In the genomic region with DNA sequence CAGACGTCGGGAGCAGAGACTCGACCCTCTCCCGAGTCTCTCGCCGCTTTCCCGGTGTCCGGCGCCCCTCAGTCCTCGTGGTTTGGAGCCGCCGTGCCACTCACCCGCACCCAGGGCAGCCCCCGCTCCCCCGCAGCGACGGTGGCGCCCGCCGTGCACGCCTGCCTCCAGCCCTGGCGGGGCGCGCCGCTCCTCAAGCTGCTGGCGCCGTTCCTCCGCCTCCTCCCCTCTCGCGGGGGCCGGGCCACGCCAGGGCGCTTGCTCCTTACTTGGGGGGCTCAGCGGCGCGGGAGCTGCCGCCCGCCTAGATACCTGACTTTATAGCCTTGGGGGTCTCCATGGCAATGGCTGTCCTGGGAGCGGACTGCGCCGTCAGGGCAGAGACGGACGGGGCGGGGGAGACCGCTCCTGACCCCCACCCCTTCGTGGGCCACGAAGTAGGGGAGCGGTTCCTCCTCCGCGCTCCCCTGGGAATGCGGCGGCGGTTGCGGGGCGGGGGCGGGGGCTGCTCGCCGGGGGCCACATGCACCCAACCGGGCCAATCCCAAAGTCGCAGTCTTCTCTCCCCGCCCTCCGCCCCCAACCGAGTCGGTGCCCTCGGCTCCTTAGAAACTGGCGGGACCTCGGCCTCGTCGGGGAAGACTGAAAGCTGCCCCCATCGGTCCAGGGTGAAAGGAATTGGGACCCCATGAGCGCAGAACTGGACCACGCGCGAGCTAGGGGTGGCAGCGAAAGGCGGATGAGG, we compare ENCODE assay signal across 8 cellular contexts. TPM values are rescaled to one million over a fixed set of nuclear protein-coding genes. Genes with fewer than 3 reads are reported as not detected.
DNase-seq lines count a peak whose midpoint lies in the region; ATAC-seq and TF ChIP-seq lines count a peak whose summit lies in the region.

A gene with protein sequence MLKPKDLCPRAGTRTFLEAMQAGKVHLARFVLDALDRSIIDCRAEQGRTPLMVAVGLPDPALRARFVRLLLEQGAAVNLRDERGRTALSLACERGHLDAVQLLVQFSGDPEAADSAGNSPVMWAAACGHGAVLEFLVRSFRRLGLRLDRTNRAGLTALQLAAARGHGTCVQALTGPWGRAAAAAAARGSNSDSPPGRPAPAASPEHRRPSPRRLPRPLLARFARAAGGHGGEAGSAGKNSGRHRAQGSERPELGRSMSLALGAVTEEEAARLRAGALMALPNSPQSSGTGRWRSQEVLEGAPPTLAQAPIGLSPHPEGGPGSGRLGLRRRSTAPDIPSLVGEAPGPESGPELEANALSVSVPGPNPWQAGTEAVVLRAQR (minus strand): TSS at position 195 of the 745 bp plus-strand sequence. CDS start 478 bp downstream, outside the sequence.

- no peak within 1 kb of the TSS for H3K27ac Mint-ChIP-seq in CD4-positive, alpha-beta memory T cell
- H3K27ac Mint-ChIP-seq in activated B cell treated with CpG ODN at 0.5 μM for 24 hours (no peak within 1 kb of the TSS), endodermal cell (no peak within 1 kb of the TSS)

- H3K36me3 ChIP-seq in CD4-positive, alpha-beta memory T cell (ENCODE audit: insufficient read depth, low read length), result no peaks in the 10 kb centered on the region
- H3K36me3 ChIP-seq in endodermal cell (ENCODE audit: control insufficient read depth, insufficient read depth, low read length), result no peaks in the 10 kb centered on the region
- H3K36me3 ChIP-seq in neural cell (ENCODE audit: insufficient read depth, low read length), result no peaks in the 10 kb centered on the region

- CTCF ChIA-PET in CD4-positive, alpha-beta memory T cell (lab: Charles Lee; ENCODE audit: partially characterized antibody), result interaction anchor here (0.8 to 5.2 kb wide), 7 partner anchors 8 to 160 kb away, joined by 3 to 94 read pairs (median 4); a partner anchor contains a TSS
- CTCF ChIA-PET in activated B cell treated with CpG ODN at 0.5 μM for 24 hours (lab: Charles Lee), result interaction anchor here (1.1 to 3.0 kb wide), 4 partner anchors 10 to 66 kb away, joined by 3 to 13 read pairs (median 10); a partner anchor contains a TSS

- no peak within 1 kb of the TSS for H3K4me2 ChIP-seq in neural cell (ENCODE audit: low read length)

- peaks cover 0 to 2% (median 0%) of the 10 kb centered on the region in 8 donors for H3K9me3 Mint-ChIP-seq in CD4-positive, alpha-beta memory T cell
- H3K9me3 Mint-ChIP-seq in activated B cell treated with CpG ODN at 0.5 μM for 24 hours, result no peaks in the 10 kb centered on the region
- H3K9me3 Mint-ChIP-seq in endodermal cell, result no peaks in the 10 kb centered on the region

- POLR2A ChIA-PET in CD4-positive, alpha-beta memory T cell (lab: Charles Lee; ENCODE audit: partially characterized antibody), result interaction anchor here (1.1 to 5.3 kb wide), 4 partner anchors 10 to 29 kb away, joined by 3 to 67 read pairs (median 4); a partner anchor contains a TSS
- POLR2A ChIA-PET in activated B cell treated with CpG ODN at 0.5 μM for 24 hours (lab: Charles Lee), result interaction anchor here (0.7 to 2.0 kb wide), 4 partner anchors 25 to 244 kb away, joined by 3 to 14 read pairs (median 6); a partner anchor contains a TSS

- no peak within 1 kb of the TSS for H2AFZ ChIP-seq in neural cell (ENCODE audit: low read depth, low read length)

- DNase-seq in CD4-positive, alpha-beta memory T cell, result peak in 3 of 5 donors; percentile 34 to 42 (median 38)
- peak; percentile 58 for DNase-seq in activated B cell treated with CpG ODN at 0.5 μM for 24 hours
- no peak for DNase-seq in endodermal cell
- DNase-seq in GM19240 (ENCODE audit: insufficient read length, low spot score), result no peak
- DNase-seq in SKM-1 (lab: John Stamatoyannopoulos, UW; ENCODE audit: unreplicated experiment), result no peak
- no peak for DNase-seq in NCI-H524 treated with DMSO at 0.1 percent for 48 hours (lab: John Stamatoyannopoulos, UW)

- H3K27me3 ChIP-seq in CD4-positive, alpha-beta memory T cell (ENCODE audit: insufficient read depth, low read length), result peaks cover 6% of the 10 kb centered on the region
- peaks cover 100% of the 10 kb centered on the region for H3K27me3 ChIP-seq in endodermal cell (ENCODE audit: control insufficient read depth, insufficient read depth, low read length, poor library complexity, severe bottlenecking)
- peaks cover 62% of the 10 kb centered on the region for H3K27me3 ChIP-seq in neural cell (ENCODE audit: insufficient read depth, low read depth, low read length)

- H3K27ac ChIP-seq in CD4-positive, alpha-beta memory T cell (ENCODE audit: low read depth, low read length), result no peak within 1 kb of the TSS
- H3K27ac ChIP-seq in endodermal cell (ENCODE audit: low read depth, low read length) (no peak within 1 kb of the TSS), neural cell (ENCODE audit: low read length) (no peak within 1 kb of the TSS)

- H3K9me3 ChIP-seq in CD4-positive, alpha-beta memory T cell (ENCODE audit: control insufficient read depth in 1 of 2, low read length in 2 of 2), result no peaks in the 10 kb centered on the region
- H3K9me3 ChIP-seq in endodermal cell (ENCODE audit: control insufficient read depth, low read length) (no peaks in the 10 kb centered on the region), neural cell (ENCODE audit: low read length) (no peaks in the 10 kb centered on the region)

- peaks cover 11 to 21% of the 10 kb centered on the region in 2 donors for H3K27me3 Mint-ChIP-seq in CD4-positive, alpha-beta memory T cell
- H3K27me3 Mint-ChIP-seq in activated B cell treated with CpG ODN at 0.5 μM for 24 hours (peaks cover 3% of the 10 kb centered on the region), endodermal cell (ENCODE audit: insufficient read depth) (peaks cover 89% of the 10 kb centered on the region)

- H3K4me3 Mint-ChIP-seq in CD4-positive, alpha-beta memory T cell, result peak within 1 kb of the TSS; percentile 36 to 78 (median 63)
- H3K4me3 Mint-ChIP-seq in activated B cell treated with CpG ODN at 0.5 μM for 24 hours (peak within 1 kb of the TSS; percentile 76), endodermal cell (peak within 1 kb of the TSS; percentile 36)

- WGBS in endodermal cell (ENCODE audit: insufficient coverage in 1 of 2, insufficient read length in 1 of 2), 2 experiments, result 1 to 2% methylated on average over 25 to 76 of the region's 76 CpGs

- H4K20me1 ChIP-seq in neural cell (ENCODE audit: insufficient read depth), result no peaks in the 10 kb centered on the region

- no peaks in the 10 kb centered on the region for H3K9me2 ChIP-seq in neural cell (ENCODE audit: insufficient read depth, low read length)

- no peak for TF ChIP-seq RAD21 in neural cell (conservative IDR thresholded peaks at IDR 0.05)

- peaks cover 0 to 9% of the 10 kb centered on the region in 2 donors for H3K36me3 Mint-ChIP-seq in CD4-positive, alpha-beta memory T cell
- H3K36me3 Mint-ChIP-seq in activated B cell treated with CpG ODN at 0.5 μM for 24 hours (ENCODE audit: low read depth) (peaks cover 4% of the 10 kb centered on the region), endodermal cell (ENCODE audit: low read depth) (no peaks in the 10 kb centered on the region)

- intact Hi-C loops in CD4-positive, alpha-beta memory T cell (cut with micrococcal nuclease), result loop anchor here (1.0 to 5.0 kb wide), 2 partner anchors 24 to 39 kb away; a partner anchor contains a TSS
- intact Hi-C loops in activated B cell treated with CpG ODN at 0.5 μM for 24 hours (cut with micrococcal nuclease), result no loop called here

- H3K4me1 Mint-ChIP-seq in CD4-positive, alpha-beta memory T cell, result peaks cover 2 to 9% (median 4%) of the 10 kb centered on the region in 4 donors
- H3K4me1 Mint-ChIP-seq in activated B cell treated with CpG ODN at 0.5 μM for 24 hours, result peaks cover 10% of the 10 kb centered on the region
- H3K4me1 Mint-ChIP-seq in endodermal cell, result peaks cover 14% of the 10 kb centered on the region

- TF ChIP-seq CTCF in activated B cell treated with CpG ODN at 0.5 μM for 24 hours (IDR thresholded peaks at IDR 0.05) (no peak), endodermal cell (conservative IDR thresholded peaks at IDR 0.05) (no peak), neural cell (IDR thresholded peaks at IDR 0.05; ENCODE audit: poor library complexity, severe bottlenecking) (no peak)

- peak; percentile 24 for ATAC-seq in HG02610 (IDR thresholded peaks at IDR 0.05; ENCODE audit: unreplicated experiment)
- peak; percentile 60 for ATAC-seq in activated B cell treated with CpG ODN at 0.5 μM for 24 hours (ENCODE audit: low read depth)

- no peaks in the 10 kb centered on the region for H3K79me2 ChIP-seq in neural cell (replicated peaks; ENCODE audit: insufficient read depth, low read length)

- no peaks in the 10 kb centered on the region for H3F3A ChIP-seq in neural cell (ENCODE audit: insufficient read depth, low read length, poor library complexity, severe bottlenecking)

- H3K4me1 ChIP-seq in CD4-positive, alpha-beta memory T cell (ENCODE audit: insufficient read depth, low read length), result peaks cover 13% of the 10 kb centered on the region
- no peaks in the 10 kb centered on the region for H3K4me1 ChIP-seq in endodermal cell (ENCODE audit: control insufficient read depth, insufficient read depth, low read length)

- no peak for TF ChIP-seq EP300 in neural cell (conservative IDR thresholded peaks at IDR 0.05; ENCODE audit: poor library complexity, severe bottlenecking)

- peak within 1 kb of the TSS in 1 of 2 donors; percentile 57 for H3K4me3 ChIP-seq in CD4-positive, alpha-beta memory T cell (ENCODE audit: low read length in 2 of 2)
- H3K4me3 ChIP-seq in endodermal cell (ENCODE audit: low read length) (peak within 1 kb of the TSS; percentile 45), neural cell (ENCODE audit: low read length) (peak within 1 kb of the TSS; percentile 63)

- H3K9ac ChIP-seq in endodermal cell (ENCODE audit: extremely low read depth, low read length, poor library complexity, severe bottlenecking), result no peak within 1 kb of the TSS
- H3K9ac ChIP-seq in neural cell (ENCODE audit: low read length), result peak within 1 kb of the TSS; percentile 39

TF ChIP-seq in neural cell, 6 proteins besides CTCF, POLR2A, EP300 and RAD21 (continues in another document):
- TF ChIP-seq POLR2AphosphoS5 (IDR thresholded peaks at IDR 0.05) (peak; percentile 51), MXI1 (conservative IDR thresholded peaks at IDR 0.05; ENCODE audit: poor library complexity, severe bottlenecking) (no peak), SMC3 (conservative IDR thresholded peaks at IDR 0.05; ENCODE audit: poor library complexity) (no peak), EZH2 (IDR thresholded peaks at IDR 0.05; ENCODE audit: borderline replicate concordance, insufficient read depth, low read length, poor library complexity, severe bottlenecking) (peak; percentile 58), TAF1 (IDR thresholded peaks at IDR 0.05; ENCODE audit: low read depth) (no peak)

RNA-seq across cellular contexts. Expression of the gene that starts here (rescaled TPM):
- total RNA-seq in CD4-positive, alpha-beta memory T cell, result not detected
- not detected for polyA plus RNA-seq in CD4-positive, alpha-beta memory T cell
- total RNA-seq in activated B cell treated with CpG ODN at 0.5 μM for 24 hours (0.32 TPM in 1 of 2 replicates, not detected in the other), endodermal cell (not detected)
- polyA plus RNA-seq in endodermal cell (2013, experiment 1 of 2), result 0.39 TPM
- 0.33 TPM for polyA plus RNA-seq in endodermal cell (2013, experiment 2 of 2)
- polyA plus RNA-seq in neural cell, result 2.1 TPM in 1 of 2 replicates, not detected in the other
- not detected in 2 replicates for polyA minus RNA-seq in neural cell

Comparison
In these comparisons a context has a peak if more than half of its experiments do, and no peak if none do; other contexts are left out.
1. Peak in DNase-seq in CD4-positive, alpha-beta memory T cell; RNA of the gene not detected or under 1 TPM.
2. Peak in DNase-seq and ATAC-seq in activated B cell treated with CpG ODN at 0.5 μM for 24 hours; RNA of the gene not detected or under 1 TPM.